16 cellular contexts compared by ENCODE assay signal in the genomic region with DNA sequence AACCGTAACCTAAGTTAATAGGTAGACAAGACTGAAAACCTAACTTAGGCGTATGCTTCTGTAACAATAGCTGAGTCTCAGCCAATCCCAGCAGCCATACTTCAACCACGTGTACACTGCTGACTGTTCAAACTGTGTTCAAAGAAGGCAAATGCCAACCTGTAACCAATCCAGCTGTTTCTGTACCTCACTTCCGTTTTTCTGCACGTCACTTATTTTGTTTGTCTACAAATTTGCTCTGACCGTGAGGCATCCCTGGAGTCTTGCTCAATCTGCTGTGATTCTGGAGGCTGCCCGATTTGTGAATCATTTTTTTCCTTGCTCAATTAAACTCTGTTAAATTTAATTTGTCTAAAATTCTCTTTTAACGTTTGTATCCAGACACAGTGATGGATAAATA. TPM values are rescaled to one million over a fixed set of nuclear protein-coding genes. Genes with fewer than 3 reads are reported as not detected.
A peak's percentile ranks its signal among the peaks of the same experiment; 100 is the strongest.
DNase-seq lines count a peak whose midpoint lies in the region; ATAC-seq and TF ChIP-seq lines count a peak whose summit lies in the region.
"Had no signal": no experiment of that assay in that cellular context is flagged by ENCODE, and none has a peak within 500 bp of the region (broad histone marks: within the 10 kb centered on the region; RNA-seq: fewer than 3 reads in every experiment).

No MANE protein-coding gene starts in this region.

- H3K9ac ChIP-seq in BLaER1 treated with 17β-estradiol and CSF1 and Interleukin-3, amounts not matched to agents 10 nM and 100 nM = no peak overlapping the region
- H3K9ac ChIP-seq: SK-N-SH had no signal

- DNase-seq in NCI-H69 (lab: John Stamatoyannopoulos, UW) = peak; percentile 35
- peak; percentile 95 for DNase-seq in fibroblast of pulmonary artery (ENCODE audit: low read depth)
- DNase-seq in psoas muscle = peak; percentile 20 to 50
- no peak for DNase-seq in right lobe of liver
- no peak for DNase-seq in GM13977 (ENCODE audit: low spot score)
- no peak for DNase-seq in Ammon's horn (ENCODE audit: low spot score)
- no peak for DNase-seq in type B pancreatic cell (ENCODE audit: extremely low spot score, unreplicated experiment)
- DNase-seq: CD4-positive, CD25-positive, alpha-beta regulatory T cell; mucosa of descending colon; NCI-H1105 treated with DMSO at 0.1 percent for 48 hours; NCI-H526 treated with DMSO at 0.1 percent for 48 hours; SK-N-SH; WERI-Rb-1 had no signal

- 27 to 40% (median 28%) methylated on average over 8 of the region's 8 CpGs for WGBS in psoas muscle, 3 donors
- WGBS in right lobe of liver (ENCODE audit: insufficient coverage, low coverage, low lambda C conversion rate, missing lambda C conversion rate) = 40% methylated on average over 8 of the region's 8 CpGs

- H3K4me2 ChIP-seq in BLaER1 treated with 17β-estradiol and CSF1 and Interleukin-3, amounts not matched to agents 10 nM and 100 nM = peak overlapping the region in 10 of 11 experiments; percentile 8 to 58 (median 38); a peak in 15 of 22 replicates
- H3K4me2 ChIP-seq: SK-N-SH had no signal

- no peak for TF ChIP-seq POLR2A in right lobe of liver (IDR thresholded peaks at IDR 0.05)

- peaks cover 16% of the 10 kb centered on the region for H3K4me1 Mint-ChIP-seq in type B pancreatic cell (ENCODE audit: unreplicated experiment)
- H3K4me1 Mint-ChIP-seq: CD4-positive, CD25-positive, alpha-beta regulatory T cell had no signal

- peaks cover 4% of the 10 kb centered on the region for H3K27me3 Mint-ChIP-seq in type B pancreatic cell

- H3K4me3 ChIP-seq in BLaER1 treated with 17β-estradiol and CSF1 and Interleukin-3, amounts not matched to agents 10 nM and 100 nM = no peak overlapping the region
- no peak overlapping the region for H3K4me3 ChIP-seq in fibroblast of pulmonary artery (replicated peaks; ENCODE audit: low read depth, low read length)
- no peak overlapping the region for H3K4me3 ChIP-seq in psoas muscle
- no peak overlapping the region for H3K4me3 ChIP-seq in right lobe of liver
- H3K4me3 ChIP-seq: ascending aorta, mucosa of descending colon, vagina had no signal

- no peak overlapping the region for H3K27ac Mint-ChIP-seq in type B pancreatic cell
- H3K27ac Mint-ChIP-seq: CD4-positive, CD25-positive, alpha-beta regulatory T cell had no signal

- H3K36me3 ChIP-seq in BLaER1 treated with 17β-estradiol and CSF1 and Interleukin-3, amounts not matched to agents 10 nM and 100 nM = no peaks in the 10 kb centered on the region
- H3K36me3 ChIP-seq in psoas muscle (ENCODE audit: insufficient read depth in 1 of 2, low read depth in 1 of 2) (no peaks in the 10 kb centered on the region), right lobe of liver (no peaks in the 10 kb centered on the region)
- H3K36me3 ChIP-seq: ascending aorta, vagina, WERI-Rb-1 had no signal

- ATAC-seq in psoas muscle (peak in 3 of 4 donors; percentile 40 to 76 (median 56)), right lobe of liver (no peak)
- ATAC-seq: mucosa of descending colon had no signal

- H3K36me3 Mint-ChIP-seq in type B pancreatic cell = no peaks in the 10 kb centered on the region
- H3K36me3 Mint-ChIP-seq: CD4-positive, CD25-positive, alpha-beta regulatory T cell had no signal

- TF ChIP-seq CTCF in fibroblast of pulmonary artery (IDR thresholded peaks at IDR 0.05; ENCODE audit: low read length, missing control alignments) (no peak), psoas muscle (IDR thresholded peaks at IDR 0.05) (no peak), right lobe of liver (IDR thresholded peaks at IDR 0.05) (no peak), GM13977 (IDR thresholded peaks at IDR 0.05; ENCODE audit: extremely low read depth, insufficient read depth, missing control alignments) (no peak), type B pancreatic cell (conservative IDR thresholded peaks at IDR 0.05) (no peak)

- peaks cover 10% of the 10 kb centered on the region for H3K9me3 Mint-ChIP-seq in type B pancreatic cell

- H4K20me1 ChIP-seq in BLaER1 treated with 17β-estradiol and CSF1 and Interleukin-3, amounts not matched to agents 10 nM and 100 nM = no peaks in the 10 kb centered on the region

- H3K4me1 ChIP-seq in BLaER1 treated with 17β-estradiol and CSF1 and Interleukin-3, amounts not matched to agents 10 nM and 100 nM = peaks cover 7 to 60% (median 26%) of the 10 kb centered on the region in 10 experiments; a peak in 17 of 20 replicates
- no peaks in the 10 kb centered on the region for H3K4me1 ChIP-seq in psoas muscle
- H3K4me1 ChIP-seq in right lobe of liver = no peaks in the 10 kb centered on the region
- H3K4me1 ChIP-seq: ascending aorta had no signal

- intact Hi-C loops in psoas muscle (cut with DNase I) (no loop called here), right lobe of liver (cut with DNase I) (no loop called here)

- H3K4me3 Mint-ChIP-seq in type B pancreatic cell = no peak overlapping the region
- H3K4me3 Mint-ChIP-seq: CD4-positive, CD25-positive, alpha-beta regulatory T cell had no signal

- peak overlapping the region in 10 of 11 experiments; percentile 41 to 78 (median 74); a peak in 17 of 22 replicates for H3K27ac ChIP-seq in BLaER1 treated with 17β-estradiol and CSF1 and Interleukin-3, amounts not matched to agents 10 nM and 100 nM
- H3K27ac ChIP-seq in psoas muscle (peak overlapping the region; percentile 37), right lobe of liver (no peak overlapping the region)
- H3K27ac ChIP-seq: ascending aorta, WERI-Rb-1 had no signal

- in situ Hi-C loops in GM13977 (cut with MboI; ENCODE audit: low pct_unique_long_range_greater_than_20kb, low sequenced_read_pairs, unreplicated experiment) = no loop called here

- H3K27me3 ChIP-seq in BLaER1 treated with 17β-estradiol and CSF1 and Interleukin-3, amounts not matched to agents 10 nM and 100 nM = no peaks in the 10 kb centered on the region
- H3K27me3 ChIP-seq in psoas muscle (ENCODE audit: insufficient read depth in 3 of 3, low read length in 2 of 3) (no peaks in the 10 kb centered on the region), right lobe of liver (no peaks in the 10 kb centered on the region)
- H3K27me3 ChIP-seq: ascending aorta, vagina had no signal

- H3K9me3 ChIP-seq in BLaER1 treated with 17β-estradiol and CSF1 and Interleukin-3, amounts not matched to agents 10 nM and 100 nM (replicated peaks in 1 of 11) = peaks cover 0 to 23% (median 0%) of the 10 kb centered on the region in 11 experiments; a peak in 2 of 22 replicates
- H3K9me3 ChIP-seq in psoas muscle (no peaks in the 10 kb centered on the region), right lobe of liver (no peaks in the 10 kb centered on the region)
- H3K9me3 ChIP-seq: ascending aorta, mucosa of descending colon, SK-N-SH, vagina had no signal

RNA-seq across cellular contexts. Expression of a gene that starts 59.2 kb away (rescaled TPM):
- 10 to 100 TPM in 2 of 4 donors, 1 to 10 TPM in 2; 7.1 to 12.4 (median 9.3) TPM for total RNA-seq in psoas muscle
- 1 to 10 TPM; 6.0 to 6.3 (median 6.2) TPM for polyA plus RNA-seq in psoas muscle
- 10 to 100 TPM; 17.3 to 33.9 (median 23.1) TPM for total RNA-seq in right lobe of liver
- total RNA-seq in type B pancreatic cell (ENCODE audit: low replicate concordance) = 2.1 and 18.2 TPM in 2 replicates
- total RNA-seq: CD4-positive, CD25-positive, alpha-beta regulatory T cell had no signal
- polyA plus RNA-seq: CD4-positive, CD25-positive, alpha-beta regulatory T cell; SK-N-SH had no signal

Comparison
In these comparisons a context has a peak if more than half of its experiments do, and no peak if none do; other contexts are left out.
1. H3K27ac ChIP-seq: peak in BLaER1 treated with 17β-estradiol and CSF1 and Interleukin-3, amounts not matched to agents 10 nM and 100 nM (10 of 11) and psoas muscle (single experiment); none in right lobe of liver (0 of 3).
2. DNase-seq: peak in NCI-H69 (single experiment), fibroblast of pulmonary artery (single experiment) and psoas muscle (2 of 2); none in right lobe of liver (0 of 3), GM13977 (single experiment), Ammon's horn (single experiment) and type B pancreatic cell (single experiment).
3. ATAC-seq: peak in psoas muscle (3 of 4); none in right lobe of liver (0 of 4).